In genomic region chr10:96402417-96403305, GRCh38 we compare ENCODE assay signal across 25 cellular contexts. TPM values are rescaled to one million over a fixed set of nuclear protein-coding genes. Genes with fewer than 3 reads are reported as not detected.
"Had no signal": no experiment of that assay in that cellular context is flagged by ENCODE, and none has a peak within 500 bp of the region (broad histone marks: within the 10 kb centered on the region; RNA-seq: fewer than 3 reads in every experiment).

No MANE protein-coding gene starts in this region.

- H3K36me3 Mint-ChIP-seq: activated naive CD4-positive, alpha-beta T cell treated with anti-CD3 and anti-CD28 coated beads, Interleukin-2, amount 10 ng/mL, durations not matched to agents 7 days and 5 days; brain had no signal

- H3K9me3 ChIP-seq: left ventricle myocardium inferior, transverse colon, uterus had no signal

- H3K27ac ChIP-seq: left ventricle myocardium inferior, skin epidermis, transverse colon, uterus had no signal

- DNase-seq: activated CD4-positive, alpha-beta T cell treated with anti-CD3 and anti-CD28 coated beads for 1 hour; activated CD8-positive, alpha-beta memory T cell treated with anti-CD3 and anti-CD28 coated beads for 24 hours; activated CD8-positive, alpha-beta memory T cell treated with anti-CD3 and anti-CD28 coated beads, Interleukin-2, amount 50 U/mL, for 48 hours; activated effector memory CD4-positive, alpha-beta T cell treated with Interleukin-2 at 50 U/mL for 16 hours; activated naive CD4-positive, alpha-beta T cell treated with anti-CD3 and anti-CD28 coated beads, Interleukin-2, amount 10 ng/mL, durations not matched to agents 7 days and 5 days; activated naive CD8-positive, alpha-beta T cell treated with anti-CD3 and anti-CD28 coated beads, Interleukin-2, amount 50 U/mL, for 24 hours; activated T-cell treated with anti-CD3 and anti-CD28 coated beads, Interleukin-2, amount 50 U/mL, for 48 hours; anterior cingulate cortex; central memory CD4-positive, alpha-beta T cell; left ventricle myocardium inferior; mammary epithelial cell; right cardiac atrium; transverse colon; uterus had no signal

- H3K4me3 Mint-ChIP-seq: activated naive CD4-positive, alpha-beta T cell treated with anti-CD3 and anti-CD28 coated beads, Interleukin-2, amount 10 ng/mL, durations not matched to agents 7 days and 5 days; activated naive CD8-positive, alpha-beta T cell treated with anti-CD3 and anti-CD28 coated beads, Interleukin-2, amount 50 U/mL, for 24 hours; brain; stimulated activated naive CD8-positive, alpha-beta T cell treated with anti-CD3 and anti-CD28 coated beads, Interleukin-15, Interleukin-2, amounts not matched to agents 100 ng/mL and 50 ng/mL, for 24 hours had no signal

- ATAC-seq: activated naive CD8-positive, alpha-beta T cell treated with anti-CD3 and anti-CD28 coated beads, Interleukin-2, amount 50 U/mL, for 24 hours; right cardiac atrium had no signal

- H3K4me1 Mint-ChIP-seq: activated naive CD4-positive, alpha-beta T cell treated with anti-CD3 and anti-CD28 coated beads, Interleukin-2, amount 10 ng/mL, durations not matched to agents 7 days and 5 days; activated naive CD8-positive, alpha-beta T cell treated with anti-CD3 and anti-CD28 coated beads, Interleukin-2, amount 50 U/mL, for 24 hours had no signal

- H3K36me3 ChIP-seq: left ventricle myocardium inferior, transverse colon, uterus had no signal

- H3K27ac Mint-ChIP-seq: activated naive CD4-positive, alpha-beta T cell treated with anti-CD3 and anti-CD28 coated beads, Interleukin-2, amount 10 ng/mL, durations not matched to agents 7 days and 5 days; activated naive CD8-positive, alpha-beta T cell treated with anti-CD3 and anti-CD28 coated beads, Interleukin-2, amount 50 U/mL, for 24 hours; progenitor cell of endocrine pancreas; stimulated activated naive CD8-positive, alpha-beta T cell treated with anti-CD3 and anti-CD28 coated beads, Interleukin-15, Interleukin-2, amounts not matched to agents 100 ng/mL and 50 ng/mL, for 24 hours had no signal

- H3K4me3 ChIP-seq: left ventricle myocardium inferior, skin epidermis, transverse colon, uterus had no signal

- H3K4me1 ChIP-seq: transverse colon, uterus had no signal

- H3K9me3 Mint-ChIP-seq: activated naive CD4-positive, alpha-beta T cell treated with anti-CD3 and anti-CD28 coated beads, Interleukin-2, amount 10 ng/mL, durations not matched to agents 7 days and 5 days; activated naive CD8-positive, alpha-beta T cell treated with anti-CD3 and anti-CD28 coated beads, Interleukin-2, amount 50 U/mL, for 24 hours; stimulated activated naive CD8-positive, alpha-beta T cell treated with anti-CD3 and anti-CD28 coated beads, Interleukin-15, Interleukin-2, amounts not matched to agents 100 ng/mL and 50 ng/mL, for 24 hours had no signal

- H3K27me3 ChIP-seq: uterus had no signal

RNA-seq across cellular contexts. Expression of gene OPALIN, which starts 43.9 kb away (rescaled TPM):
- total RNA-seq: epithelial cell of proximal tubule, fibroblast of lung, frontal cortex, kidney epithelial cell, left ventricle myocardium inferior, mammary epithelial cell, myocyte, omental fat pad, progenitor cell of endocrine pancreas, right cardiac atrium, transverse colon, uterus had no signal
- polyA plus RNA-seq: fibroblast of lung, mammary epithelial cell, neural cell, right cardiac atrium had no signal
